ENCODE assay signal across 17 cellular contexts in genomic region chr7:41145656-41146055, GRCh38.
DNase-seq lines count a peak whose midpoint lies in the region; ATAC-seq, FAIRE-seq and TF ChIP-seq lines count a peak whose summit lies in the region.
"Had no signal": no experiment of that assay in that cellular context is flagged by ENCODE, and none has a peak within 500 bp of the region (broad histone marks: within the 10 kb centered on the region; RNA-seq: fewer than 3 reads in every experiment).

No MANE protein-coding gene starts in this region.

- H3K36me3 ChIP-seq in bronchial epithelial cell (ENCODE audit: control insufficient read depth, insufficient read depth, low read length) = no peaks in the 10 kb centered on the region
- H3K36me3 ChIP-seq in keratinocyte (ENCODE audit: control insufficient read depth in 2 of 2, extremely low read depth in 1 of 2, insufficient read depth in 2 of 2, low read length in 2 of 2) = no peaks in the 10 kb centered on the region
- H3K36me3 ChIP-seq: BLaER1 had no signal

- peaks cover 32% of the 10 kb centered on the region for H3K4me1 ChIP-seq in keratinocyte (ENCODE audit: control insufficient read depth, extremely low read depth, insufficient read depth, low read length)
- H3K4me1 ChIP-seq: BLaER1 had no signal

- H3K9me3 ChIP-seq in keratinocyte (ENCODE audit: control insufficient read depth, low read depth, low read length) = no peaks in the 10 kb centered on the region
- H3K9me3 ChIP-seq: BLaER1 had no signal

- dilution Hi-C loops in keratinocyte (cut with MboI; ENCODE audit: extremely low pct_ligation_motif_present, low sequenced_read_pairs) = no loop called here

- H3K27me3 ChIP-seq in bronchial epithelial cell (ENCODE audit: control insufficient read depth, insufficient read depth, low read length) (no peaks in the 10 kb centered on the region), keratinocyte (ENCODE audit: control insufficient read depth, extremely low read depth, insufficient read depth, low read length) (no peaks in the 10 kb centered on the region)
- H3K27me3 ChIP-seq: BLaER1 had no signal

- FAIRE-seq in bronchial epithelial cell (lab: Jason Lieb, UNC) = peak; percentile 83
- peak; percentile 60 for FAIRE-seq in keratinocyte (lab: Jason Lieb, UNC)
- FAIRE-seq: GM12878, K562 had no signal

- H3K4me3 ChIP-seq in bronchial epithelial cell (ENCODE audit: low read depth, low read length) = no peak overlapping the region
- no peak overlapping the region for H3K4me3 ChIP-seq in keratinocyte (ENCODE audit: control insufficient read depth in 2 of 3, extremely low read depth in 1 of 3, insufficient read depth in 2 of 3, low read depth in 1 of 3, low read length in 3 of 3)
- H3K4me3 ChIP-seq: BLaER1, GM12878, K562 had no signal

- ATAC-seq in HG03045 (IDR thresholded peaks at IDR 0.05; ENCODE audit: unreplicated experiment) = no peak
- ATAC-seq: GM12878, K562 had no signal

- no peak overlapping the region for H3K4me2 ChIP-seq in keratinocyte (ENCODE audit: control insufficient read depth, extremely low read depth, insufficient read depth, low read depth, low read length)
- H3K4me2 ChIP-seq: BLaER1 had no signal

- H3K79me2 ChIP-seq in keratinocyte (ENCODE audit: control insufficient read depth, insufficient read depth, low read length) = no peaks in the 10 kb centered on the region

- no peaks in the 10 kb centered on the region for H3K9me1 ChIP-seq in keratinocyte (ENCODE audit: control insufficient read depth, extremely low read depth, insufficient read depth, low read length)

- TF ChIP-seq CTCF in bronchial epithelial cell (IDR thresholded peaks at IDR 0.05; ENCODE audit: insufficient read depth, low read length, severe bottlenecking) (no peak), keratinocyte (optimal IDR thresholded peaks at IDR 0.05 in 1 of 3, IDR thresholded peaks at IDR 0.05 in 1 of 3, conservative IDR thresholded peaks at IDR 0.05 in 1 of 3; ENCODE audit: extremely low read depth in 1 of 3, insufficient read depth in 2 of 3, low read length in 3 of 3) (no peak)

- peak; percentile 15 for DNase-seq in DMS153 (lab: John Stamatoyannopoulos, UW)
- no peak for DNase-seq in DMS153 treated with DMSO at 0.1 percent for 48 hours (lab: John Stamatoyannopoulos, UW; ENCODE audit: unreplicated experiment)
- DNase-seq in bronchial epithelial cell (ENCODE audit: low read depth) = no peak
- no peak for DNase-seq in keratinocyte (ENCODE audit: low read depth, low spot score)
- no peak for DNase-seq in SHP77 treated with DMSO at 0.1 percent for 48 hours (lab: John Stamatoyannopoulos, UW)
- DNase-seq in NCI-H187 treated with DMSO at 0.1 percent for 48 hours (lab: John Stamatoyannopoulos, UW) = no peak
- DNase-seq: 8988T; AML-193; CD8-positive, alpha-beta memory T cell; DMS79; HCEC 1CT; HFFc6 had no signal

- no peak overlapping the region for H3K27ac ChIP-seq in keratinocyte (ENCODE audit: control insufficient read depth, insufficient read depth, low read length)
- H3K27ac ChIP-seq: BLaER1, HL-60 had no signal

- peak overlapping the region; percentile 47 for H2AFZ ChIP-seq in keratinocyte (ENCODE audit: control insufficient read depth, low read length)

- H3K9ac ChIP-seq in keratinocyte (ENCODE audit: control insufficient read depth, extremely low read depth, insufficient read depth, low read length) = no peak overlapping the region
- H3K9ac ChIP-seq: BLaER1 had no signal

- no peaks in the 10 kb centered on the region for H4K20me1 ChIP-seq in keratinocyte (ENCODE audit: control insufficient read depth, extremely low read depth, insufficient read depth, low read length)
- H4K20me1 ChIP-seq: BLaER1 had no signal
